Comparison of ENCODE assay signal across 8 cellular contexts in the genomic region with DNA sequence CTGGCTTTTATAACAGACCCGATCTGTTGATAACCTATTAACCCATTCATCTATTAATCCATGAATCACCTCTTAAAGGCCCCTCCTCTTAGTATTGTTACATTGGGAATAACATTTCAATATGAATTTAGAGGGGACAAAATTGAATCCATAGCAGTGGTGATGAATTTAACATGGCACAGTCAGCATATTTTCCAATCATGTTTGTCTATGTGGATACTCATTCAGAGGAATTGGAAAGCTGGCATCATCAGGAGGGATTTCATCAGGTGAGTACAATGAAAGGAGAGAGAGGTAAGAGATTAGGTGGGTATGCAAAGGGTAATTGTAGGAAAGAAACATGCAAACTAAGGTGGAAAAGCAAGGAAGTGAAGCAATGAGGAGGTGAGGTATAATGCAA.
"Had no signal": no experiment of that assay in that cellular context is flagged by ENCODE, and none has a peak within 500 bp of the region (broad histone marks: within the 10 kb centered on the region; RNA-seq: fewer than 3 reads in every experiment).

No MANE protein-coding gene starts in this region.

- ATAC-seq: GM23338 had no signal

- H2AFZ ChIP-seq: GM23338 had no signal

- FAIRE-seq: H1, H54, HTR-8/SVneo had no signal

- H3K27ac ChIP-seq: KMS-11 had no signal

- H3K4me2 ChIP-seq: GM23338, KMS-11 had no signal

- DNase-seq: H9, HCEC 1CT, KBM-7 had no signal

- H3K9ac ChIP-seq: KMS-11 had no signal

- H3K4me3 ChIP-seq: GM23338 had no signal
